ENCODE assay signal across 22 cellular contexts in genomic region chr2:63619328-63619727, GRCh38. TPM values are rescaled to one million over a fixed set of nuclear protein-coding genes. Genes with fewer than 3 reads are reported as not detected.
DNase-seq lines count a peak whose midpoint lies in the region; ATAC-seq, FAIRE-seq and TF ChIP-seq lines count a peak whose summit lies in the region.
"Had no signal": no experiment of that assay in that cellular context is flagged by ENCODE, and none has a peak within 500 bp of the region (broad histone marks: within the 10 kb centered on the region; RNA-seq: fewer than 3 reads in every experiment).

No MANE protein-coding gene starts in this region.

- no peak overlapping the region for H3K9ac ChIP-seq in HepG2 (ENCODE audit: insufficient read depth, low read depth, low read length)
- H3K9ac ChIP-seq in H1 (replicated peaks in 1 of 4; ENCODE audit: extremely low read depth in 1 of 4, low read depth in 3 of 4, low read length in 3 of 4) = no peak overlapping the region
- no peak overlapping the region for H3K9ac ChIP-seq in iPS-18a (ENCODE audit: low read length)
- H3K9ac ChIP-seq: BLaER1 treated with 17β-estradiol and CSF1 and Interleukin-3, amounts not matched to agents 10 nM and 100 nM had no signal

- FAIRE-seq in HepG2 (lab: Jason Lieb, UNC) = no peak
- FAIRE-seq in H1 (lab: Jason Lieb, UNC) = no peak
- FAIRE-seq: A204.1, D721Med, GM12891, GM18507 had no signal

- H2AFZ ChIP-seq in HepG2 (ENCODE audit: low read length) = no peak overlapping the region
- H2AFZ ChIP-seq in H1 (ENCODE audit: low read length) = no peak overlapping the region

- 0 out of 3 replicates have a peak, but pooled peaks have one; percentile 16 for ATAC-seq in HepG2
- no peak for ATAC-seq in right lobe of liver

- DNase-seq in HepG2 (ENCODE audit: low spot score) = no peak
- no peak for DNase-seq in right lobe of liver
- DNase-seq in H1 (ENCODE audit: low read depth in 1 of 2, low spot score in 2 of 2) = no peak
- no peak for DNase-seq in mesenteric fat pad (ENCODE audit: low spot score)
- no peak for DNase-seq in ACHN
- DNase-seq in H7 = no peak
- DNase-seq: AML-193; BE2C; CD4-positive, alpha-beta T cell; CD8-positive, alpha-beta memory T cell; DMS 273 treated with DMSO at 0.1 percent for 48 hours; DMS79; EL; GDM1; HCEC 1CT had no signal

- no peak overlapping the region for H2BK15ac ChIP-seq in H1 (ENCODE audit: low read length)

- 0 out of 2 replicates have a peak overlapping the region, but pooled peaks have one; percentile 56 for H2BK20ac ChIP-seq in H1 (ENCODE audit: low read length)

- TF ChIP-seq CTCF in HepG2 (CRISPR knock-in tag; IDR thresholded peaks at IDR 0.05) (no peak), right lobe of liver (IDR thresholded peaks at IDR 0.05) (no peak), H1 (IDR thresholded peaks at IDR 0.05; ENCODE audit: control extremely low read depth in 1 of 3, insufficient read depth in 1 of 3, low read depth in 1 of 3, low read length in 3 of 3) (no peak)

- 14% methylated on average over 2 of the region's 2 CpGs for WGBS in HepG2 (ENCODE audit: low lambda C conversion rate)
- 79% methylated on average over 2 of the region's 2 CpGs for WGBS in right lobe of liver (ENCODE audit: insufficient coverage, low coverage, low lambda C conversion rate, missing lambda C conversion rate)
- WGBS in H1 (ENCODE audit: extremely low coverage in 1 of 2, insufficient coverage in 1 of 2, insufficient read length in 1 of 2, insufficient replicate concordance in 2 of 2, low coverage in 1 of 2, low lambda C conversion rate in 2 of 2, missing lambda C conversion rate in 1 of 2), 2 experiments = 98% methylated on average over 2 of the region's 2 CpGs; no CpG with 5 or more reads in 1 of the 2 experiments

- TF ChIP-seq EP300 in HepG2 (IDR thresholded peaks at IDR 0.05; ENCODE audit: low read depth in 2 of 2, low read length in 2 of 2) = no peak
- no peak for TF ChIP-seq EP300 in HepG2 (CRISPR knock-in tag; IDR thresholded peaks at IDR 0.05; ENCODE audit: borderline replicate concordance)
- no peak for TF ChIP-seq EP300 in H1 (IDR thresholded peaks at IDR 0.05; ENCODE audit: borderline replicate concordance in 1 of 2, low read depth in 2 of 2, low read length in 2 of 2)

- BruUV-seq in HepG2 (replicated peaks; lab: Mats Ljungman, UMichigan) = no TSS peak

- intact Hi-C loops in HepG2 (cut with micrococcal nuclease; ENCODE audit: unreplicated experiment) = no loop called here
- intact Hi-C loops in right lobe of liver (cut with DNase I) = no loop called here

- no peaks in the 10 kb centered on the region for H3K79me1 ChIP-seq in H1 (ENCODE audit: low read depth, low read length)

- 0 out of 2 replicates have a peak, but pooled peaks cover 4% of the 10 kb centered on the region for H3K23me2 ChIP-seq in H1 (ENCODE audit: low read depth, low read length)

- CTCF ChIA-PET in HepG2 (lab: Yijun Ruan, JAX; ENCODE audit: low intra/inter-chr PET ratio, low total read pairs) = no interaction called here
- CTCF ChIA-PET in H1 (lab: Charles Lee; ENCODE audit: partially characterized antibody) = interaction anchor here (1.6 kb wide), 1 partner anchor 70 kb away, joined by 4 read pairs; no protein-coding TSS in a partner anchor

- no peak overlapping the region for H2AK5ac ChIP-seq in H1 (ENCODE audit: low read depth, low read length)

- no peak overlapping the region for H3K14ac ChIP-seq in H1 (ENCODE audit: insufficient read length)

- no peaks in the 10 kb centered on the region for H3K79me2 ChIP-seq in HepG2 (ENCODE audit: insufficient read depth, low read length)
- H3K79me2 ChIP-seq in H1 (ENCODE audit: control insufficient read depth in 1 of 2, insufficient read depth in 2 of 2, low read length in 2 of 2) = no peaks in the 10 kb centered on the region

- in situ Hi-C loops in HepG2 (cut with HindIII; ENCODE audit: extremely low pct_ligation_motif_present, low pct_unique_long_range_greater_than_20kb) = no loop called here
- in situ Hi-C loops in ACHN (cut with HindIII; ENCODE audit: low pct_ligation_motif_present, low pct_unique_long_range_greater_than_20kb, low sequenced_read_pairs) = no loop called here

- no peak overlapping the region for H3K4me3 ChIP-seq in HepG2 (replicated peaks in 1 of 3; ENCODE audit: insufficient read depth in 1 of 3, low read depth in 2 of 3, low read length in 3 of 3)
- H3K4me3 ChIP-seq in right lobe of liver = no peak overlapping the region
- H3K4me3 ChIP-seq in H1 (ENCODE audit: extremely low read depth in 1 of 4, insufficient read depth in 2 of 4, low read depth in 3 of 4, low read length in 4 of 4) = no peak overlapping the region; a peak in 1 of 8 replicates
- H3K4me3 ChIP-seq in iPS-18a (ENCODE audit: low read length) = no peak overlapping the region
- H3K4me3 ChIP-seq in H7 (ENCODE audit: insufficient read depth, low read depth, low read length) = no peak overlapping the region
- H3K4me3 ChIP-seq: BLaER1 treated with 17β-estradiol and CSF1 and Interleukin-3, amounts not matched to agents 10 nM and 100 nM had no signal

- no peak overlapping the region for H2BK5ac ChIP-seq in H1 (ENCODE audit: low read depth, low read length)

- H4K20me1 ChIP-seq in HepG2 (ENCODE audit: insufficient read depth, low read length) = no peaks in the 10 kb centered on the region
- no peaks in the 10 kb centered on the region for H4K20me1 ChIP-seq in H1 (replicated peaks in 1 of 2; ENCODE audit: control insufficient read depth in 1 of 2, insufficient read depth in 2 of 2, low read length in 2 of 2)
- H4K20me1 ChIP-seq: BLaER1 treated with 17β-estradiol and CSF1 and Interleukin-3, amounts not matched to agents 10 nM and 100 nM had no signal

- H3K18ac ChIP-seq in H1 (ENCODE audit: extremely low read depth, low read length) = no peak overlapping the region

- H3K23ac ChIP-seq in H1 (ENCODE audit: insufficient read length) = no peak overlapping the region

- H4K8ac ChIP-seq in H1 (ENCODE audit: extremely low read depth, insufficient read depth, low read length) = no peak overlapping the region

- H3K36me3 ChIP-seq in HepG2 (replicated peaks in 1 of 2; ENCODE audit: control insufficient read depth in 1 of 2, insufficient read depth in 2 of 2, low read length in 2 of 2) (no peaks in the 10 kb centered on the region), right lobe of liver (no peaks in the 10 kb centered on the region), H1 (ENCODE audit: control insufficient read depth in 2 of 4, insufficient read depth in 4 of 4, low read length in 3 of 4) (peaks cover 0 to 15% (median 4%) of the 10 kb centered on the region in 4 experiments; a peak in 2 of 8 replicates), iPS-18a (ENCODE audit: control insufficient read depth, low read depth, low read length) (no peaks in the 10 kb centered on the region), H7 (replicated peaks; ENCODE audit: control insufficient read depth, insufficient read depth, low read length) (no peaks in the 10 kb centered on the region)
- H3K36me3 ChIP-seq: BE2C; BLaER1 treated with 17β-estradiol and CSF1 and Interleukin-3, amounts not matched to agents 10 nM and 100 nM had no signal

- peaks cover 1 to 8% of the 10 kb centered on the region in 2 experiments; a peak in 2 of 5 replicates for H3K27me3 ChIP-seq in HepG2 (ENCODE audit: control insufficient read depth in 1 of 2, insufficient read depth in 2 of 2, low read length in 2 of 2)
- no peaks in the 10 kb centered on the region for H3K27me3 ChIP-seq in right lobe of liver
- no peaks in the 10 kb centered on the region for H3K27me3 ChIP-seq in H1 (replicated peaks in 1 of 4; ENCODE audit: control insufficient read depth in 3 of 4, extremely low read depth in 1 of 4, insufficient read depth in 3 of 4, low read length in 3 of 4)
- no peaks in the 10 kb centered on the region for H3K27me3 ChIP-seq in iPS-18a (ENCODE audit: control insufficient read depth, insufficient read depth, low read length)
- H3K27me3 ChIP-seq in H7 (ENCODE audit: control insufficient read depth, insufficient read depth, low read length) = no peaks in the 10 kb centered on the region
- H3K27me3 ChIP-seq: BE2C; BLaER1 treated with 17β-estradiol and CSF1 and Interleukin-3, amounts not matched to agents 10 nM and 100 nM had no signal

- H4K5ac ChIP-seq in H1 (ENCODE audit: insufficient read length, low read depth, low read length) = no peak overlapping the region

- H3K9me3 ChIP-seq in HepG2 (ENCODE audit: low read length) (no peaks in the 10 kb centered on the region), right lobe of liver (no peaks in the 10 kb centered on the region), H1 (ENCODE audit: insufficient read depth in 2 of 2, low read depth in 1 of 2, low read length in 1 of 2) (peaks cover 9 to 21% of the 10 kb centered on the region in 2 experiments), iPS-18a (ENCODE audit: control insufficient read depth, low read depth, low read length) (no peaks in the 10 kb centered on the region)
- H3K9me3 ChIP-seq: BE2C had no signal

- peaks cover 13% of the 10 kb centered on the region for H3K4me1 ChIP-seq in HepG2 (ENCODE audit: insufficient read depth, low read length)
- H3K4me1 ChIP-seq in right lobe of liver = no peaks in the 10 kb centered on the region
- peaks cover 2 to 28% (median 12%) of the 10 kb centered on the region in 4 experiments for H3K4me1 ChIP-seq in H1 (replicated peaks in 1 of 4; ENCODE audit: control insufficient read depth in 3 of 4, insufficient read depth in 4 of 4, low read length in 3 of 4)
- H3K4me1 ChIP-seq in iPS-18a (ENCODE audit: control insufficient read depth, low read depth, low read length) = peaks cover 54% of the 10 kb centered on the region
- H3K4me1 ChIP-seq: BE2C; BLaER1 treated with 17β-estradiol and CSF1 and Interleukin-3, amounts not matched to agents 10 nM and 100 nM had no signal

- H3K4me2 ChIP-seq in HepG2 (ENCODE audit: low read depth, low read length) (no peak overlapping the region), H1 (ENCODE audit: insufficient read depth in 1 of 2, low read depth in 2 of 2, low read length in 2 of 2) (no peak overlapping the region)
- H3K4me2 ChIP-seq: BLaER1 treated with 17β-estradiol and CSF1 and Interleukin-3, amounts not matched to agents 10 nM and 100 nM had no signal

- H3K4ac ChIP-seq in H1 (replicated peaks; ENCODE audit: insufficient read length, low read depth, low read length) = no peak overlapping the region

- H3K56ac ChIP-seq in H1 (replicated peaks; ENCODE audit: insufficient read length, low read depth, low read length) = no peak overlapping the region

- H2BK12ac ChIP-seq in H1 (ENCODE audit: low read depth, low read length) = no peak overlapping the region

- no peak overlapping the region for H4K91ac ChIP-seq in H1 (replicated peaks; ENCODE audit: insufficient read length, low read length)

- POLR2A ChIA-PET in HepG2 (lab: Yijun Ruan, JAX) (no interaction called here), H1 (lab: Charles Lee; ENCODE audit: partially characterized antibody) (interaction anchor here (1.2 to 4.7 kb wide), 4 partner anchors 13 to 223 kb away, joined by 3 to 21 read pairs (median 12); partner anchors contain the start of genes MDH1, UGP2 and WDPCP)

- TF ChIP-seq RAD21 in HepG2 (CRISPR knock-in tag; IDR thresholded peaks at IDR 0.05) = no peak
- no peak for TF ChIP-seq RAD21 in H1 (IDR thresholded peaks at IDR 0.05 in 1 of 2, conservative IDR thresholded peaks at IDR 0.05 in 1 of 2; ENCODE audit: low read depth in 2 of 2, low read length in 2 of 2)

- H2BK120ac ChIP-seq in H1 (replicated peaks; ENCODE audit: low read depth, low read length) = no peak overlapping the region

- H3K27ac ChIP-seq in HepG2 (ENCODE audit: extremely low read length, insufficient read depth, low read length) (no peak overlapping the region), right lobe of liver (no peak overlapping the region), H1 (ENCODE audit: low read depth, low read length) (no peak overlapping the region), iPS-18a (ENCODE audit: low read length) (peak overlapping the region; percentile 42)
- H3K27ac ChIP-seq: 22Rv1; BLaER1 treated with 17β-estradiol and CSF1 and Interleukin-3, amounts not matched to agents 10 nM and 100 nM had no signal

- TF ChIP-seq POLR2A in HepG2 (IDR thresholded peaks at IDR 0.05; ENCODE audit: insufficient read depth in 1 of 2, low read depth in 2 of 2, low read length in 2 of 2) (no peak), right lobe of liver (IDR thresholded peaks at IDR 0.05) (no peak), H1 (IDR thresholded peaks at IDR 0.05; ENCODE audit: control extremely low read depth in 1 of 2, low read depth in 2 of 2, low read length in 2 of 2) (no peak)

RNA-seq across cellular contexts. Expression of gene MDH1, which starts 30.6 kb away (rescaled TPM):
- 415 and 596 TPM in 2 replicates for total RNA-seq in HepG2 (2016; rRNA removed; fragmentation: Illumina TruSeq; extraction: Trizol)
- 85.4 and 99.8 TPM in 2 replicates for total RNA-seq in HepG2 (2016; cell fraction: cytosol; rRNA removed; fragmentation: Illumina TruSeq; extraction: Trizol; ENCODE audit: low read depth)
- total RNA-seq in HepG2 (2016; cell fraction: insoluble cytoplasmic fraction; rRNA removed; fragmentation: Illumina TruSeq; extraction: Trizol) = 405 and 611 TPM in 2 replicates
- total RNA-seq in HepG2 (2016; cell fraction: membrane; rRNA removed; fragmentation: Illumina TruSeq; extraction: Trizol) = 96.5 and 110 TPM in 2 replicates
- total RNA-seq in HepG2 (2016; cell fraction: nucleus; rRNA removed; fragmentation: Illumina TruSeq; extraction: Trizol) = 230 and 233 TPM in 2 replicates
- 203 and 293 TPM in 2 replicates for polyA plus RNA-seq in HepG2 (2011; rRNA removed)
- polyA plus RNA-seq in HepG2 (2011; cell fraction: cytosol; rRNA removed) = 203 and 248 TPM in 2 replicates
- polyA plus RNA-seq in HepG2 (2011; cell fraction: nucleus; rRNA removed) = 56.7 and 75.3 TPM in 2 replicates
- 158 and 206 TPM in 2 replicates for polyA plus RNA-seq in HepG2 (2012)
- polyA plus RNA-seq in HepG2 (2016; cell fraction: cytosol; fragmentation: Illumina TruSeq; extraction: Trizol; ENCODE audit: low read depth) = 61.0 and 66.0 TPM in 2 replicates
- 513 and 532 TPM in 2 replicates for polyA plus RNA-seq in HepG2 (2016; cell fraction: insoluble cytoplasmic fraction; fragmentation: Illumina TruSeq; extraction: Trizol; ENCODE audit: low read depth)
- polyA plus RNA-seq in HepG2 (2016; cell fraction: membrane; fragmentation: Illumina TruSeq; extraction: Trizol; ENCODE audit: low read depth) = 81.4 and 84.3 TPM in 2 replicates
- 260 and 264 TPM in 2 replicates for polyA plus RNA-seq in HepG2 (2016; cell fraction: nucleus; fragmentation: Illumina TruSeq; extraction: Trizol; ENCODE audit: insufficient read depth, low read depth)
- polyA minus RNA-seq in HepG2 (2011; rRNA and poly(A)+ RNA removed; ENCODE audit: low replicate concordance) = 112 and 123 TPM in 2 replicates
- 111 and 121 TPM in 2 replicates for polyA minus RNA-seq in HepG2 (2011; cell fraction: cytosol; rRNA and poly(A)+ RNA removed)
- polyA minus RNA-seq in HepG2 (2011; cell fraction: nucleus; rRNA and poly(A)+ RNA removed) = 112 and 144 TPM in 2 replicates
- total RNA-seq in right lobe of liver = 100 to 1,000 TPM in 4 of 6 experiments, 10 to 100 TPM in 2; 96.4 to 266 (median 110) TPM
- 335 and 353 TPM in 2 replicates for total RNA-seq in H1 (2021; fragmentation: NEBNext Ultra II Directional; extraction: Animal tissue kit (Norgen Biotek cat#: 25700))
- 201 and 376 TPM in 2 replicates for polyA plus RNA-seq in H1 (2011; rRNA removed)
- 377 TPM for polyA plus RNA-seq in H1 (2011; cell fraction: cytosol; rRNA removed)
- 175 TPM for polyA plus RNA-seq in H1 (2011; cell fraction: nucleus; rRNA removed)
- polyA plus RNA-seq in H1 (2012, experiment 1 of 2) = 321 to 344 TPM (median 332 TPM) in 4 replicates
- polyA plus RNA-seq in H1 (2012, experiment 2 of 2) = 86.2 TPM
- polyA plus RNA-seq in H1 (2013, experiment 1 of 2) = 252 TPM
- 229 TPM for polyA plus RNA-seq in H1 (2013, experiment 2 of 2)
- 252 and 357 TPM in 2 replicates for polyA minus RNA-seq in H1 (2011; rRNA and poly(A)+ RNA removed)
- polyA minus RNA-seq in H1 (2011; cell fraction: cytosol; rRNA and poly(A)+ RNA removed) = 89.6 TPM
- polyA minus RNA-seq in H1 (2011; cell fraction: nucleus; rRNA and poly(A)+ RNA removed) = 147 TPM
- 392 TPM for total RNA-seq in mesenteric fat pad
- total RNA-seq in H7 (2014; rRNA removed; shearing (Covaris generic)) = 290 and 338 TPM in 2 replicates

RNA-seq across cellular contexts. Expression of gene WDPCP, which starts 31.1 kb away (rescaled TPM):
- total RNA-seq in HepG2 (2016; rRNA removed; fragmentation: Illumina TruSeq; extraction: Trizol) = 4.6 and 5.2 TPM in 2 replicates
- total RNA-seq in HepG2 (2016; cell fraction: cytosol; rRNA removed; fragmentation: Illumina TruSeq; extraction: Trizol; ENCODE audit: low read depth) = 14.2 and 15.9 TPM in 2 replicates
- total RNA-seq in HepG2 (2016; cell fraction: insoluble cytoplasmic fraction; rRNA removed; fragmentation: Illumina TruSeq; extraction: Trizol) = 4.7 and 5.5 TPM in 2 replicates
- total RNA-seq in HepG2 (2016; cell fraction: membrane; rRNA removed; fragmentation: Illumina TruSeq; extraction: Trizol) = 9.0 and 11.8 TPM in 2 replicates
- total RNA-seq in HepG2 (2016; cell fraction: nucleus; rRNA removed; fragmentation: Illumina TruSeq; extraction: Trizol) = 18.6 and 20.4 TPM in 2 replicates
- polyA plus RNA-seq in HepG2 (2011; rRNA removed) = 1.8 and 2.9 TPM in 2 replicates
- polyA plus RNA-seq in HepG2 (2011; cell fraction: cytosol; rRNA removed) = 0.97 and 1.0 TPM in 2 replicates
- 4.3 TPM in 2 replicates for polyA plus RNA-seq in HepG2 (2011; cell fraction: nucleus; rRNA removed)
- polyA plus RNA-seq in HepG2 (2012) = 1.7 and 2.0 TPM in 2 replicates
- polyA plus RNA-seq in HepG2 (2016; cell fraction: cytosol; fragmentation: Illumina TruSeq; extraction: Trizol; ENCODE audit: low read depth) = 0.53 and 0.58 TPM in 2 replicates
- 2.5 and 2.8 TPM in 2 replicates for polyA plus RNA-seq in HepG2 (2016; cell fraction: insoluble cytoplasmic fraction; fragmentation: Illumina TruSeq; extraction: Trizol; ENCODE audit: low read depth)
- 1.5 and 2.0 TPM in 2 replicates for polyA plus RNA-seq in HepG2 (2016; cell fraction: membrane; fragmentation: Illumina TruSeq; extraction: Trizol; ENCODE audit: low read depth)
- 5.1 and 6.1 TPM in 2 replicates for polyA plus RNA-seq in HepG2 (2016; cell fraction: nucleus; fragmentation: Illumina TruSeq; extraction: Trizol; ENCODE audit: insufficient read depth, low read depth)
- polyA minus RNA-seq in HepG2 (2011; rRNA and poly(A)+ RNA removed; ENCODE audit: low replicate concordance) = 9.9 and 26.1 TPM in 2 replicates
- polyA minus RNA-seq in HepG2 (2011; cell fraction: cytosol; rRNA and poly(A)+ RNA removed) = 2.5 and 4.6 TPM in 2 replicates
- 44.1 and 49.7 TPM in 2 replicates for polyA minus RNA-seq in HepG2 (2011; cell fraction: nucleus; rRNA and poly(A)+ RNA removed)
- total RNA-seq in right lobe of liver = 1 to 10 TPM; 2.7 to 4.4 (median 3.0) TPM
- total RNA-seq in H1 (2021; fragmentation: NEBNext Ultra II Directional; extraction: Animal tissue kit (Norgen Biotek cat#: 25700)) = 23.0 and 25.8 TPM in 2 replicates
- 7.3 and 9.3 TPM in 2 replicates for polyA plus RNA-seq in H1 (2011; rRNA removed)
- 9.3 TPM for polyA plus RNA-seq in H1 (2011; cell fraction: cytosol; rRNA removed)
- 20.6 TPM for polyA plus RNA-seq in H1 (2011; cell fraction: nucleus; rRNA removed)
- polyA plus RNA-seq in H1 (2012, experiment 1 of 2) = 9.2 to 13.2 TPM (median 10.4 TPM) in 4 replicates
- polyA plus RNA-seq in H1 (2012, experiment 2 of 2) = 0.94 TPM
- polyA plus RNA-seq in H1 (2013, experiment 1 of 2) = 4.5 TPM
- 3.8 TPM for polyA plus RNA-seq in H1 (2013, experiment 2 of 2)
- polyA minus RNA-seq in H1 (2011; rRNA and poly(A)+ RNA removed) = 69.6 and 114 TPM in 2 replicates
- 24.2 TPM for polyA minus RNA-seq in H1 (2011; cell fraction: cytosol; rRNA and poly(A)+ RNA removed)
- polyA minus RNA-seq in H1 (2011; cell fraction: nucleus; rRNA and poly(A)+ RNA removed) = 257 TPM
- 16.9 TPM for total RNA-seq in mesenteric fat pad
- 2.7 and 3.2 TPM in 2 replicates for total RNA-seq in H7 (2014; rRNA removed; shearing (Covaris generic))
